Comparison of ENCODE assay signal across 24 cellular contexts in the genomic region with DNA sequence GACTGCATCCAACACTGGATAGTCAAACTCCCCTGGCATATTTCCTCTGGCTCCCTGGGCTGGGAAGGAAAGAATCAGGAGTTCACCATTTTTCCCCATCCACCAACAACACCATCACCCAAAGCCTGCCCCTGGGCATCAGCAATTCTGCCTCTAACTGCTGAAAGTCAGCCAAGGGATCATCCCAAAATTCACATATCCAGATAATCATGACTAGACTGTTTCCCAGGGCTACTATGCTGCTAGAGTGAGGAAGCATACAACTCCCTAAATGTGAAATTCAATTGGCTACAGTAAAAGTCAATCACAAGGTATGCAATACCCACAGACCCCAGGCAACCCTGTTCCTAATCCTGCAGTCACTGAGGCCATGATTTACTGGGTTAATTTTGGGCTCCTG.
A peak's percentile ranks its signal among the peaks of the same experiment; 100 is the strongest.
DNase-seq lines count a peak whose midpoint lies in the region; ATAC-seq, FAIRE-seq and TF ChIP-seq lines count a peak whose summit lies in the region.
"Had no signal": no experiment of that assay in that cellular context is flagged by ENCODE, and none has a peak within 500 bp of the region (broad histone marks: within the 10 kb centered on the region; RNA-seq: fewer than 3 reads in every experiment).

No MANE protein-coding gene starts in this region.

- no peak for FAIRE-seq in H54 (lab: Jason Lieb, UNC)
- FAIRE-seq: small intestine, TTC549 had no signal

- H3K4me1 Mint-ChIP-seq in WTC11, result no peaks in the 10 kb centered on the region
- H3K4me1 Mint-ChIP-seq: activated CD4-positive, alpha-beta T cell treated with anti-CD3 and anti-CD28 coated beads, Interleukin-2, amount 10 ng/mL, durations not matched to agents 24 days and 14 days; activated T-helper 17 cell treated with anti-CD3 and anti-CD28 coated beads, Interleukin-2, amount 50 U/mL, for 72 hours had no signal

- no peak overlapping the region for H3K9ac ChIP-seq in fibroblast of lung (ENCODE audit: insufficient read depth, low read length)

- H3K27me3 ChIP-seq in fibroblast of lung (ENCODE audit: control insufficient read depth, insufficient read depth, low read length) (no peaks in the 10 kb centered on the region), osteoblast (ENCODE audit: insufficient read depth, low read length) (no peaks in the 10 kb centered on the region)
- H3K27me3 ChIP-seq: upper lobe of left lung had no signal

- H3K27ac ChIP-seq in fibroblast of lung (ENCODE audit: insufficient read depth, low read length) (no peak overlapping the region), osteoblast (ENCODE audit: low read depth, low read length) (peak overlapping the region; percentile 54)
- H3K27ac ChIP-seq: HL-60, lower lobe of right lung, upper lobe of left lung had no signal

- H3K36me3 ChIP-seq in fibroblast of lung (ENCODE audit: control insufficient read depth, insufficient read depth, low read length), result no peaks in the 10 kb centered on the region
- no peaks in the 10 kb centered on the region for H3K36me3 ChIP-seq in osteoblast (ENCODE audit: insufficient read depth, low read length)
- H3K36me3 ChIP-seq: lower lobe of right lung, upper lobe of left lung had no signal

- H3K9me3 ChIP-seq in fibroblast of lung (ENCODE audit: control insufficient read depth, insufficient read depth, low read depth, low read length) (no peaks in the 10 kb centered on the region), osteoblast (ENCODE audit: low read depth, low read length) (peaks cover 9% of the 10 kb centered on the region)

- H4K20me1 ChIP-seq in fibroblast of lung (ENCODE audit: control insufficient read depth, extremely low read depth, insufficient read depth, low read length) (no peaks in the 10 kb centered on the region), osteoblast (ENCODE audit: insufficient read depth, low read length) (peaks cover 2% of the 10 kb centered on the region)

- CTCF ChIA-PET in WTC11 (lab: Charles Lee), result interaction anchor here (1.0 kb wide), 1 partner anchor 117 kb away, joined by 3 read pairs; no protein-coding TSS in a partner anchor

- peaks cover 7% of the 10 kb centered on the region for H3K27me3 Mint-ChIP-seq in WTC11 (ENCODE audit: low read depth)
- H3K27me3 Mint-ChIP-seq: activated CD4-positive, alpha-beta T cell treated with anti-CD3 and anti-CD28 coated beads, Interleukin-2, amount 10 ng/mL, durations not matched to agents 24 days and 14 days had no signal

- no peak for TF ChIP-seq POLR2A in H54 (IDR thresholded peaks at IDR 0.05; ENCODE audit: low read depth, low read length)

- H3K4me1 ChIP-seq in fibroblast of lung (ENCODE audit: control insufficient read depth, extremely low read depth, insufficient read depth, low read length), result no peaks in the 10 kb centered on the region
- peaks cover 19% of the 10 kb centered on the region for H3K4me1 ChIP-seq in osteoblast (ENCODE audit: insufficient read depth, low read length)
- H3K4me1 ChIP-seq: lower lobe of right lung, upper lobe of left lung had no signal

- H3K27ac Mint-ChIP-seq in WTC11, result no peak overlapping the region
- H3K27ac Mint-ChIP-seq: activated CD4-positive, alpha-beta T cell treated with anti-CD3 and anti-CD28 coated beads, Interleukin-2, amount 10 ng/mL, durations not matched to agents 24 days and 14 days; activated T-helper 17 cell treated with anti-CD3 and anti-CD28 coated beads, Interleukin-2, amount 50 U/mL, for 72 hours; stimulated activated naive CD8-positive, alpha-beta T cell treated with anti-CD3 and anti-CD28 coated beads, Interleukin-15, Interleukin-2, amounts not matched to agents 100 ng/mL and 50 ng/mL, for 24 hours had no signal

- H2AFZ ChIP-seq in fibroblast of lung (ENCODE audit: low read length), result no peak overlapping the region
- peak overlapping the region; percentile 21 for H2AFZ ChIP-seq in osteoblast (ENCODE audit: low read length)

- POLR2A ChIA-PET in WTC11 (lab: Charles Lee), result no interaction called here

- DNase-seq in H54 (ENCODE audit: insufficient read length, low spot score), result peak; percentile 25
- DNase-seq in WTC11 (ENCODE audit: low spot score), result no peak
- DNase-seq in fibroblast of lung (ENCODE audit: low read depth in 2 of 2), result peak; percentile 42 to 81
- peak; percentile 76 for DNase-seq in osteoblast (ENCODE audit: insufficient read length, low spot score, missing footprints)
- no peak for DNase-seq in HT-29 (ENCODE audit: low spot score)
- DNase-seq in globus pallidus (ENCODE audit: low spot score), result no peak
- DNase-seq: activated CD4-positive, alpha-beta T cell treated with anti-CD3 and anti-CD28 coated beads, Interleukin-2, amount 10 ng/mL, durations not matched to agents 24 days and 14 days; DMS79 treated with DMSO at 0.1 percent for 48 hours; glutamatergic neuron; islet precursor cell; lower lobe of right lung; MM.1S; NCI-H1436 treated with DMSO at 0.1 percent for 48 hours; NCI-H748 treated with DMSO at 0.1 percent for 48 hours; Right ventricle myocardium superior; small intestine; stimulated activated CD4-positive, alpha-beta T cell treated with anti-CD3 and anti-CD28 coated beads, Interleukin-4, amount 100 ng/mL, for 1 hour; upper lobe of left lung had no signal

- H3K4me2 ChIP-seq in fibroblast of lung (ENCODE audit: extremely low read depth, insufficient read depth, low read length), result peak overlapping the region; percentile 29
- H3K4me2 ChIP-seq in osteoblast (ENCODE audit: insufficient read depth, low read length), result peak overlapping the region; percentile 59

- TF ChIP-seq CTCF in WTC11 (IDR thresholded peaks at IDR 0.05), result no peak
- no peak for TF ChIP-seq CTCF in fibroblast of lung (conservative IDR thresholded peaks at IDR 0.05 in 1 of 2, IDR thresholded peaks at IDR 0.05 in 1 of 2; ENCODE audit: low read depth in 1 of 2, low read length in 2 of 2)
- no peak for TF ChIP-seq CTCF in osteoblast (IDR thresholded peaks at IDR 0.05; ENCODE audit: extremely low read depth, low read depth, low read length)

- ATAC-seq in WTC11, result peak; percentile 51
- no peak for ATAC-seq in HG02981 (IDR thresholded peaks at IDR 0.05; ENCODE audit: unreplicated experiment)
- no peak for ATAC-seq in GM18858 (IDR thresholded peaks at IDR 0.05; ENCODE audit: unreplicated experiment)
- ATAC-seq: activated T-helper 17 cell treated with anti-CD3 and anti-CD28 coated beads, Interleukin-2, amount 50 U/mL, for 72 hours; lower lobe of right lung had no signal

- H3K4me3 ChIP-seq in fibroblast of lung (replicated peaks in 1 of 4; ENCODE audit: control extremely low read depth in 1 of 4, insufficient read depth in 1 of 4, low read depth in 3 of 4, low read length in 4 of 4) (no peak overlapping the region), osteoblast (ENCODE audit: insufficient read depth, low read length) (peak overlapping the region; percentile 18)
- H3K4me3 ChIP-seq: lower lobe of right lung, upper lobe of left lung had no signal

- H3K9me3 Mint-ChIP-seq in WTC11, result peaks cover 33% of the 10 kb centered on the region

- H3K4me3 Mint-ChIP-seq in WTC11, result no peak overlapping the region
- H3K4me3 Mint-ChIP-seq: activated CD4-positive, alpha-beta T cell treated with anti-CD3 and anti-CD28 coated beads, Interleukin-2, amount 10 ng/mL, durations not matched to agents 24 days and 14 days; activated T-helper 17 cell treated with anti-CD3 and anti-CD28 coated beads, Interleukin-2, amount 50 U/mL, for 72 hours; stimulated activated naive CD8-positive, alpha-beta T cell treated with anti-CD3 and anti-CD28 coated beads, Interleukin-15, Interleukin-2, amounts not matched to agents 100 ng/mL and 50 ng/mL, for 24 hours had no signal

- no peaks in the 10 kb centered on the region for H3K79me2 ChIP-seq in fibroblast of lung (ENCODE audit: control insufficient read depth, insufficient read depth, low read length)
- no peaks in the 10 kb centered on the region for H3K79me2 ChIP-seq in osteoblast (ENCODE audit: insufficient read depth, low read length)

- peaks cover 25% of the 10 kb centered on the region for H3K36me3 Mint-ChIP-seq in WTC11

TF ChIP-seq in WTC11, 78 proteins besides CTCF, POLR2A, EP300 and RAD21 (continues in another document):
- TF ChIP-seq CREB1 (CRISPR knock-in tag; IDR thresholded peaks at IDR 0.05) (no peak), JUN (CRISPR knock-in tag; IDR thresholded peaks at IDR 0.05) (no peak), ZNF317 (CRISPR knock-in tag; IDR thresholded peaks at IDR 0.05; ENCODE audit: borderline replicate concordance, low read depth) (no peak), ATF1 (CRISPR knock-in tag; IDR thresholded peaks at IDR 0.05) (no peak), FOXJ3 (CRISPR knock-in tag; IDR thresholded peaks at IDR 0.05; ENCODE audit: borderline replicate concordance) (no peak), SOX15 (CRISPR knock-in tag; IDR thresholded peaks at IDR 0.05) (no peak), GRHL2 (CRISPR knock-in tag; IDR thresholded peaks at IDR 0.05; ENCODE audit: insufficient replicate concordance, severe bottlenecking) (no peak), ZNF121 (CRISPR knock-in tag; IDR thresholded peaks at IDR 0.05) (no peak)
- TF ChIP-seq, protein P1, sequence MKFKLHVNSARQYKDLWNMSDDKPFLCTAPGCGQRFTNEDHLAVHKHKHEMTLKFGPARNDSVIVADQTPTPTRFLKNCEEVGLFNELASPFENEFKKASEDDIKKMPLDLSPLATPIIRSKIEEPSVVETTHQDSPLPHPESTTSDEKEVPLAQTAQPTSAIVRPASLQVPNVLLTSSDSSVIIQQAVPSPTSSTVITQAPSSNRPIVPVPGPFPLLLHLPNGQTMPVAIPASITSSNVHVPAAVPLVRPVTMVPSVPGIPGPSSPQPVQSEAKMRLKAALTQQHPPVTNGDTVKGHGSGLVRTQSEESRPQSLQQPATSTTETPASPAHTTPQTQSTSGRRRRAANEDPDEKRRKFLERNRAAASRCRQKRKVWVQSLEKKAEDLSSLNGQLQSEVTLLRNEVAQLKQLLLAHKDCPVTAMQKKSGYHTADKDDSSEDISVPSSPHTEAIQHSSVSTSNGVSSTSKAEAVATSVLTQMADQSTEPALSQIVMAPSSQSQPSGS (CRISPR knock-in tag; IDR thresholded peaks at IDR 0.05; ENCODE audit: borderline replicate concordance, low read depth), result no peak

Comparison
In these comparisons a context has a peak if more than half of its experiments do, and no peak if none do; other contexts are left out.
1. DNase-seq: peak in H54 (single experiment), fibroblast of lung (2 of 2) and osteoblast (single experiment); none in WTC11 (single experiment), HT-29 (single experiment) and globus pallidus (single experiment).